In genomic region chr3:56998081-56998529, GRCh38 we compare ENCODE assay signal across 18 cellular contexts.
A peak's percentile ranks its signal among the peaks of the same experiment; 100 is the strongest.
DNase-seq lines count a peak whose midpoint lies in the region; ATAC-seq, FAIRE-seq and TF ChIP-seq lines count a peak whose summit lies in the region.
"Had no signal": no experiment of that assay in that cellular context is flagged by ENCODE, and none has a peak within 500 bp of the region (broad histone marks: within the 10 kb centered on the region; RNA-seq: fewer than 3 reads in every experiment).

No MANE protein-coding gene starts in this region.

- ATAC-seq in Right ventricle myocardium superior (ENCODE audit: poor library complexity) = peak; percentile 34
- ATAC-seq in pancreas = peak; percentile 51 to 73 (median 60)
- ATAC-seq in stimulated activated naive B cell treated with anti-CD40 and anti-IgM and Interleukin-4, amounts not matched to agents 10 μg/mL and 1 μg/mL and 100 μg/mL, for 72 hours (replicated peaks) = no peak
- ATAC-seq: left lung had no signal

- no peaks in the 10 kb centered on the region for H3K27me3 Mint-ChIP-seq in stimulated activated naive B cell treated with anti-CD40 and anti-IgM and Interleukin-4, amounts not matched to agents 10 μg/mL and 1 μg/mL and 100 μg/mL, for 72 hours

- CTCF ChIA-PET in endothelial cell of umbilical vein (lab: Charles Lee) = interaction anchor here (0.7 to 2.1 kb wide), 5 partner anchors 9 to 409 kb away, joined by 3 to 10 read pairs (median 7); no protein-coding TSS in a partner anchor

- DNase-seq in Right ventricle myocardium superior (no peak), cardiac septum (ENCODE audit: low spot score) (no peak), endothelial cell of umbilical vein (ENCODE audit: low read depth, low spot score) (peak; percentile 84), pancreas (no peak), vagina (ENCODE audit: extremely low spot score in 2 of 2) (no peak), NCI-H345 treated with DMSO at 0.1 percent for 48 hours (lab: John Stamatoyannopoulos, UW; ENCODE audit: unreplicated experiment) (no peak)
- DNase-seq in activated CD4-positive, alpha-beta T cell treated with anti-CD3 and anti-CD28 coated beads for 1 hour = no peak
- DNase-seq in stimulated activated naive B cell treated with anti-CD40 and anti-IgM and Interleukin-4, amounts not matched to agents 10 μg/mL and 1 μg/mL and 100 μg/mL, for 72 hours = no peak
- DNase-seq: activated gamma-delta T cell; CD4-positive, alpha-beta memory T cell; left lung; naive B cell; NCI-H2029; NCI-H526; Peyer's patch; right lobe of liver; upper lobe of right lung had no signal

- no peaks in the 10 kb centered on the region for H3K9me3 ChIP-seq in endothelial cell of umbilical vein (replicated peaks; ENCODE audit: control insufficient read depth, insufficient read depth, low read length)
- H3K9me3 ChIP-seq in pancreas = no peaks in the 10 kb centered on the region
- no peaks in the 10 kb centered on the region for H3K9me3 ChIP-seq in vagina
- H3K9me3 ChIP-seq: left lung, Peyer's patch, right lobe of liver, upper lobe of right lung had no signal

- 33 to 40% methylated on average over 3 of the region's 3 CpGs for WGBS in pancreas, 2 donors

- dilution Hi-C loops in endothelial cell of umbilical vein (cut with MboI; ENCODE audit: extremely low pct_ligation_motif_present, low sequenced_read_pairs) = no loop called here

- H3K27me3 ChIP-seq in endothelial cell of umbilical vein (ENCODE audit: control insufficient read depth in 2 of 2, insufficient read depth in 2 of 2, low read length in 2 of 2) (no peaks in the 10 kb centered on the region), pancreas (no peaks in the 10 kb centered on the region), vagina (no peaks in the 10 kb centered on the region)
- H3K27me3 ChIP-seq: left lung, Peyer's patch, right lobe of liver, upper lobe of right lung had no signal

- TF ChIP-seq CTCF in endothelial cell of umbilical vein (IDR thresholded peaks at IDR 0.05; ENCODE audit: extremely low read depth in 1 of 2, insufficient read depth in 1 of 2, low read depth in 1 of 2, low read length in 2 of 2) = no peak
- TF ChIP-seq CTCF in pancreas (IDR thresholded peaks at IDR 0.05) = no peak
- no peak for TF ChIP-seq CTCF in vagina (IDR thresholded peaks at IDR 0.05)

- H4K20me1 ChIP-seq in endothelial cell of umbilical vein (replicated peaks; ENCODE audit: control insufficient read depth, extremely low read depth, insufficient read depth, low read length) = no peaks in the 10 kb centered on the region

- no peak overlapping the region for H3K4me2 ChIP-seq in endothelial cell of umbilical vein (ENCODE audit: insufficient read depth, low read length)

- H3K36me3 Mint-ChIP-seq in stimulated activated naive B cell treated with anti-CD40 and anti-IgM and Interleukin-4, amounts not matched to agents 10 μg/mL and 1 μg/mL and 100 μg/mL, for 72 hours = no peaks in the 10 kb centered on the region
- H3K36me3 Mint-ChIP-seq: naive B cell had no signal

- no peak overlapping the region for H3K4me3 Mint-ChIP-seq in stimulated activated naive B cell treated with anti-CD40 and anti-IgM and Interleukin-4, amounts not matched to agents 10 μg/mL and 1 μg/mL and 100 μg/mL, for 72 hours
- H3K4me3 Mint-ChIP-seq: CD4-positive, alpha-beta memory T cell; naive B cell had no signal

- H3K4me3 ChIP-seq in endothelial cell of umbilical vein (replicated peaks in 1 of 3; ENCODE audit: insufficient read depth in 1 of 3, low read depth in 1 of 3, low read length in 3 of 3) = no peak overlapping the region
- no peak overlapping the region for H3K4me3 ChIP-seq in pancreas
- no peak overlapping the region for H3K4me3 ChIP-seq in vagina
- H3K4me3 ChIP-seq: left lung, Peyer's patch, right lobe of liver, upper lobe of right lung had no signal

- no peak for TF ChIP-seq POLR2A in endothelial cell of umbilical vein (IDR thresholded peaks at IDR 0.05; ENCODE audit: low read depth, low read length)
- TF ChIP-seq POLR2A in vagina (IDR thresholded peaks at IDR 0.05) = no peak

- H3K9me3 Mint-ChIP-seq in stimulated activated naive B cell treated with anti-CD40 and anti-IgM and Interleukin-4, amounts not matched to agents 10 μg/mL and 1 μg/mL and 100 μg/mL, for 72 hours = no peaks in the 10 kb centered on the region

- H2AFZ ChIP-seq in endothelial cell of umbilical vein (ENCODE audit: low read depth, low read length) = no peak overlapping the region

- BruUV-seq in endothelial cell of umbilical vein (replicated peaks; lab: Mats Ljungman, UMichigan) = no TSS peak

- H3K9me1 ChIP-seq in endothelial cell of umbilical vein (replicated peaks; ENCODE audit: control insufficient read depth, extremely low read depth, insufficient read depth, low read length) = no peaks in the 10 kb centered on the region

- H3K4me1 ChIP-seq in endothelial cell of umbilical vein (ENCODE audit: control insufficient read depth, extremely low read depth, insufficient read depth, low read length) (peaks cover 3% of the 10 kb centered on the region), pancreas (peaks cover 3 to 13% (median 4%) of the 10 kb centered on the region in 3 donors), vagina (peaks cover 21% of the 10 kb centered on the region)
- H3K4me1 ChIP-seq: left lung, Peyer's patch, right lobe of liver, upper lobe of right lung had no signal

- H3K27ac ChIP-seq in endothelial cell of umbilical vein (ENCODE audit: insufficient read depth, low read depth, low read length) (no peak overlapping the region), pancreas (peak overlapping the region in 2 of 4 donors; percentile 54 to 73), vagina (peak overlapping the region; percentile 70)
- H3K27ac ChIP-seq: left lung, Peyer's patch, right lobe of liver, upper lobe of right lung had no signal

- H3K9ac ChIP-seq in endothelial cell of umbilical vein (replicated peaks; ENCODE audit: extremely low read depth, insufficient read depth, low read length) = no peak overlapping the region

- POLR2A ChIA-PET in endothelial cell of umbilical vein (lab: Charles Lee) = no interaction called here

- no peaks in the 10 kb centered on the region for H3K79me2 ChIP-seq in endothelial cell of umbilical vein (ENCODE audit: control insufficient read depth, insufficient read depth, low read length)

- H3K4me1 Mint-ChIP-seq in stimulated activated naive B cell treated with anti-CD40 and anti-IgM and Interleukin-4, amounts not matched to agents 10 μg/mL and 1 μg/mL and 100 μg/mL, for 72 hours = peaks cover 2 to 4% of the 10 kb centered on the region in 2 donors

- intact Hi-C loops in Right ventricle myocardium superior (cut with DNase I) (loop anchor here (5.0 kb wide), 1 partner anchor 79 kb away; no protein-coding TSS in a partner anchor), cardiac septum (cut with DNase I) (loop anchor here (5.0 to 10.0 kb wide), 4 partner anchors 79 to 227 kb away; partner anchors contain the start of gene APPL1), endothelial cell of umbilical vein (cut with micrococcal nuclease) (loop anchor here (5.0 to 10.0 kb wide), 3 partner anchors 104 to 174 kb away; no protein-coding TSS in a partner anchor), pancreas (cut with DNase I) (loop anchor here in 1 of 3 donors (10.0 kb wide), 1 partner anchor 293 kb away; no protein-coding TSS in a partner anchor), vagina (cut with DNase I) (no loop called here)

- H3K27ac Mint-ChIP-seq in stimulated activated naive B cell treated with anti-CD40 and anti-IgM and Interleukin-4, amounts not matched to agents 10 μg/mL and 1 μg/mL and 100 μg/mL, for 72 hours = no peak overlapping the region

- no peaks in the 10 kb centered on the region for H3K36me3 ChIP-seq in endothelial cell of umbilical vein (ENCODE audit: control insufficient read depth in 2 of 2, extremely low read depth in 1 of 2, insufficient read depth in 2 of 2, low read length in 2 of 2)
- no peaks in the 10 kb centered on the region for H3K36me3 ChIP-seq in pancreas
- no peaks in the 10 kb centered on the region for H3K36me3 ChIP-seq in vagina
- H3K36me3 ChIP-seq: left lung, Peyer's patch, right lobe of liver, upper lobe of right lung had no signal

- FAIRE-seq in endothelial cell of umbilical vein (lab: Jason Lieb, UNC) (no peak), pancreas (lab: Jason Lieb, UNC) (no peak)
- FAIRE-seq: HTR-8/SVneo had no signal

TF ChIP-seq in endothelial cell of umbilical vein, 7 proteins besides CTCF, POLR2A, EP300 and RAD21:
- TF ChIP-seq POLR2AphosphoS5 (IDR thresholded peaks at IDR 0.05; ENCODE audit: insufficient read depth, low read depth, low read length) = no peak
- TF ChIP-seq EZH2 (IDR thresholded peaks at IDR 0.05; ENCODE audit: borderline replicate concordance, low read depth, low read length, severe bottlenecking) = no peak
- TF ChIP-seq MYC (IDR thresholded peaks at IDR 0.05; ENCODE audit: low read depth, low read length) = no peak
- no peak for TF ChIP-seq GATA2 (IDR thresholded peaks at IDR 0.05; ENCODE audit: insufficient read depth, insufficient read length, low read depth, low read length)
- TF ChIP-seq FOS (IDR thresholded peaks at IDR 0.05; ENCODE audit: borderline replicate concordance, insufficient read depth, low read length) = no peak
- no peak for TF ChIP-seq MAX (IDR thresholded peaks at IDR 0.05; ENCODE audit: insufficient read depth, insufficient read length)
- TF ChIP-seq JUN (IDR thresholded peaks at IDR 0.05; ENCODE audit: borderline replicate concordance, insufficient read depth, insufficient read length, low read depth) = no peak

Comparison
In these comparisons a context has a peak if more than half of its experiments do, and no peak if none do; other contexts are left out.
1. ATAC-seq: peak in Right ventricle myocardium superior (single experiment) and pancreas (4 of 4); none in stimulated activated naive B cell treated with anti-CD40 and anti-IgM and Interleukin-4, amounts not matched to agents 10 μg/mL and 1 μg/mL and 100 μg/mL, for 72 hours (0 of 2).